Comparison of ENCODE assay signal across 8 cellular contexts in genomic region chr7:118184392-118184899, GRCh38. TPM values are rescaled to one million over a fixed set of nuclear protein-coding genes. Genes with fewer than 3 reads are reported as not detected.
DNase-seq lines count a peak whose midpoint lies in the region; ATAC-seq and TF ChIP-seq lines count a peak whose summit lies in the region.

No MANE protein-coding gene starts in this region.

- peak overlapping the region; percentile 86 for H3K18ac ChIP-seq in mesendoderm (ENCODE audit: low read length)

- BruUV-seq in mammary epithelial cell (replicated peaks; lab: Mats Ljungman, UMichigan), result TSS peak; percentile 58

- peaks cover 5% of the 10 kb centered on the region for H3K4me1 ChIP-seq in mammary epithelial cell (ENCODE audit: insufficient read depth, low read length)
- H3K4me1 ChIP-seq in mesendoderm (ENCODE audit: control insufficient read depth, low read depth, low read length), result no peaks in the 10 kb centered on the region

- no peak overlapping the region for H2BK120ac ChIP-seq in mesendoderm (ENCODE audit: low read depth, low read length)

- peak overlapping the region; percentile 98 for H3K9ac ChIP-seq in mammary epithelial cell (ENCODE audit: insufficient read depth, low read length)
- H3K9ac ChIP-seq in mesendoderm (ENCODE audit: low read length), result peak overlapping the region; percentile 92

- peak overlapping the region; percentile 65 to 90 (median 86) for H3K4me3 ChIP-seq in mammary epithelial cell (replicated peaks in 1 of 3; ENCODE audit: insufficient read depth in 1 of 3, low read depth in 2 of 3, low read length in 3 of 3)
- peak overlapping the region; percentile 88 for H3K4me3 ChIP-seq in mesendoderm (ENCODE audit: low read length)

- peaks cover 3% of the 10 kb centered on the region for H3K79me1 ChIP-seq in mesendoderm (ENCODE audit: low read length)

- no peak overlapping the region for H2BK5ac ChIP-seq in mesendoderm (ENCODE audit: low read length)

- TF ChIP-seq CTCF in mammary epithelial cell (conservative IDR thresholded peaks at IDR 0.05 in 1 of 2, IDR thresholded peaks at IDR 0.05 in 1 of 2; ENCODE audit: extremely low read depth in 1 of 2, insufficient read depth in 1 of 2, low read depth in 1 of 2, low read length in 2 of 2), result no peak

- peak overlapping the region; percentile 78 for H3K4ac ChIP-seq in mesendoderm (ENCODE audit: low read depth, low read length)

- H3K27ac ChIP-seq in mammary epithelial cell (ENCODE audit: insufficient read depth, low read depth, low read length) (peak overlapping the region; percentile 92), mesendoderm (ENCODE audit: low read depth, low read length) (peak overlapping the region; percentile 93)

- dilution Hi-C loops in mammary epithelial cell (cut with HindIII; ENCODE audit: low sequenced_read_pairs), result no loop called here

- no peak overlapping the region for H4K8ac ChIP-seq in mesendoderm (ENCODE audit: low read depth, low read length)

- H3K79me2 ChIP-seq in mammary epithelial cell (ENCODE audit: insufficient read depth, low read length) (peaks cover 60% of the 10 kb centered on the region), mesendoderm (ENCODE audit: control insufficient read depth, insufficient read depth, low read length) (peaks cover 17% of the 10 kb centered on the region)

- H4K5ac ChIP-seq in mesendoderm (ENCODE audit: low read length), result no peak overlapping the region

- H3K23ac ChIP-seq in mesendoderm (ENCODE audit: low read length), result no peak overlapping the region

- no peak for ATAC-seq in GM18867 (IDR thresholded peaks at IDR 0.05; ENCODE audit: unreplicated experiment)

- no peaks in the 10 kb centered on the region for H3K9me3 ChIP-seq in mammary epithelial cell (replicated peaks; ENCODE audit: insufficient read depth, low read length)

- H3K27me3 ChIP-seq in mammary epithelial cell (ENCODE audit: insufficient read depth, low read length) (no peaks in the 10 kb centered on the region), mesendoderm (ENCODE audit: insufficient read depth, low read length, poor library complexity) (no peaks in the 10 kb centered on the region)

- 2% methylated on average over 14 of the region's 18 CpGs for WGBS in mammary epithelial cell (ENCODE audit: low coverage, missing lambda C conversion rate)
- WGBS in mesendoderm (ENCODE audit: extremely low coverage, insufficient coverage, low lambda C conversion rate), result no CpG with 5 or more reads among the region's 18 CpGs

- intact Hi-C loops in mammary epithelial cell (cut with micrococcal nuclease), result no loop called here

- no peak overlapping the region for H2BK15ac ChIP-seq in mesendoderm (replicated peaks; ENCODE audit: low read depth)

- H3K4me2 ChIP-seq in mammary epithelial cell (ENCODE audit: insufficient read depth, low read depth, low read length), result peak overlapping the region; percentile 81
- peak overlapping the region; percentile 67 for H3K4me2 ChIP-seq in mesendoderm (ENCODE audit: low read length)

- CTCF ChIA-PET in mammary epithelial cell (lab: Charles Lee; ENCODE audit: low non-redundant PET), result no interaction called here

- DNase-seq in DMS79 treated with DMSO at 0.1 percent for 48 hours (lab: John Stamatoyannopoulos, UW) (peak; percentile 69), NAMALWA (ENCODE audit: low spot score) (peak; percentile 53), mammary epithelial cell (peak; percentile 3), mesendoderm (no peak), NCI-H2029 (lab: John Stamatoyannopoulos, UW) (no peak)
- no peak for DNase-seq in stimulated activated CD4-positive, alpha-beta T cell treated with anti-CD3 and anti-CD28 coated beads, Interleukin-15, amount 100 ng/mL, for 24 hours
- DNase-seq in stimulated activated CD4-positive, alpha-beta T cell treated with anti-CD3 and anti-CD28 coated beads, Interleukin-2, amount 100 ng/mL, for 48 hours, result no peak

- peak overlapping the region; percentile 99 for H3K56ac ChIP-seq in mesendoderm (ENCODE audit: low read length)

- H2AK5ac ChIP-seq in mesendoderm (ENCODE audit: low read length), result no peak overlapping the region

- in situ Hi-C loops in mammary epithelial cell (cut with MboI; ENCODE audit: low sequenced_read_pairs in 2 of 2), result no loop called here

- peak overlapping the region; percentile 85 for H2AFZ ChIP-seq in mammary epithelial cell (ENCODE audit: low read depth, low read length)

- H3K36me3 ChIP-seq in mammary epithelial cell (ENCODE audit: insufficient read depth, low read length) (peaks cover 11% of the 10 kb centered on the region), mesendoderm (ENCODE audit: control insufficient read depth, insufficient read depth, low read length) (no peaks in the 10 kb centered on the region)

- H4K20me1 ChIP-seq in mammary epithelial cell (ENCODE audit: insufficient read depth, low read length), result no peaks in the 10 kb centered on the region

RNA-seq across cellular contexts. Expression of gene LSM8, which starts 0.5 kb away (rescaled TPM):
- total RNA-seq in mammary epithelial cell, result 10 to 100 TPM; 23.7 to 37.4 TPM
- 47.6 TPM for polyA plus RNA-seq in mammary epithelial cell
- 12.6 TPM for polyA minus RNA-seq in mammary epithelial cell
- 52.0 TPM for polyA plus RNA-seq in mesendoderm (2013, experiment 1 of 2)
- polyA plus RNA-seq in mesendoderm (2013, experiment 2 of 2), result 51.4 TPM

RNA-seq across cellular contexts. Expression of gene ANKRD7, which starts 40.1 kb away (rescaled TPM):
- total RNA-seq in mammary epithelial cell, result 1 to 10 TPM in 1 of 2 donors, under 1 TPM in 1; 0.35 to 1.7 TPM
- 0.26 TPM for polyA plus RNA-seq in mammary epithelial cell
- polyA minus RNA-seq in mammary epithelial cell, result not detected
- polyA plus RNA-seq in mesendoderm (2013, experiment 1 of 2), result not detected
- not detected for polyA plus RNA-seq in mesendoderm (2013, experiment 2 of 2)

Comparison
In these comparisons a context has a peak if more than half of its experiments do, and no peak if none do; other contexts are left out.
1. DNase-seq: peak in DMS79 treated with DMSO at 0.1 percent for 48 hours (single experiment), NAMALWA (single experiment) and mammary epithelial cell (single experiment); none in mesendoderm (single experiment), stimulated activated CD4-positive, alpha-beta T cell treated with anti-CD3 and anti-CD28 coated beads, Interleukin-15, amount 100 ng/mL, for 24 hours (single experiment), NCI-H2029 (single experiment) and stimulated activated CD4-positive, alpha-beta T cell treated with anti-CD3 and anti-CD28 coated beads, Interleukin-2, amount 100 ng/mL, for 48 hours (0 of 2).